ENCODE assay signal across 2 cellular contexts in the genomic region with DNA sequence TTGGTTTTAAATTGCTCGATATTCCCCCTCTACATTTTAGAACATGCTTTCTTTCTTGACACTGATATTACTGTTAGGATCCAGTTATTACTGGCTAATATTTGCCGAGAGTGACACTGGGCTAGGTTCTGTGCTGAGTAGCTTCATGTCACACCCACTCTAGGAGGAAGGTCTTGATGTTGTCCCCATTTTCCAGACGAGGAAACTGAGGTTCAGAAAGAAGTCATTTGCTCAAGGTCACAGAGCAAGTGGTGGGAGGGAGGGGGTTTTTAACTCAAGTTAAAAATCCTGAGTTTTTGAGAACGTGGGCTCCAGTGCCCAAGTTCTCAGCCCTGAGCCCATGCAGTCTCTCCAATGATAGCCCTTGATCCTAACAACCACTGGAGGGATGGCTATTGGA.
TF ChIP-seq lines count a peak whose summit lies in the region.

No MANE protein-coding gene starts in this region.

TF ChIP-seq in IMR-90, 13 proteins besides CTCF, POLR2A, EP300 and RAD21:
- no peak for TF ChIP-seq USF2 (IDR thresholded peaks at IDR 0.05; ENCODE audit: low read depth, low read length)
- no peak for TF ChIP-seq SMC3 (IDR thresholded peaks at IDR 0.05; ENCODE audit: low read depth, low read length)
- TF ChIP-seq CHD1 (IDR thresholded peaks at IDR 0.05; ENCODE audit: low read depth, low read length) = no peak
- no peak for TF ChIP-seq MAZ (IDR thresholded peaks at IDR 0.05; ENCODE audit: borderline replicate concordance, low read depth, low read length)
- no peak for TF ChIP-seq BHLHE40 (IDR thresholded peaks at IDR 0.05; ENCODE audit: low read depth, low read length)
- no peak for TF ChIP-seq NFE2L2 (IDR thresholded peaks at IDR 0.05; ENCODE audit: low read depth, low read length)
- TF ChIP-seq RCOR1 (IDR thresholded peaks at IDR 0.05; ENCODE audit: insufficient replicate concordance, low read length) = no peak
- TF ChIP-seq FOS (IDR thresholded peaks at IDR 0.05; ENCODE audit: low read depth, low read length) = no peak
- no peak for TF ChIP-seq MAFK (IDR thresholded peaks at IDR 0.05; ENCODE audit: low read depth, low read length)
- no peak for TF ChIP-seq MXI1 (IDR thresholded peaks at IDR 0.05; ENCODE audit: borderline replicate concordance, low read depth, low read length)
- TF ChIP-seq RFX5 (IDR thresholded peaks at IDR 0.05; ENCODE audit: low read depth, low read length) = no peak
- no peak for TF ChIP-seq CEBPB (IDR thresholded peaks at IDR 0.05; ENCODE audit: low read depth, low read length)

TF ChIP-seq in HepG2, 621 proteins besides CTCF, POLR2A, EP300 and RAD21:
- TF ChIP-seq MTF1 (CRISPR knock-in tag; IDR thresholded peaks at IDR 0.05) = no peak
- TF ChIP-seq ZMYM3 (CRISPR knock-in tag; IDR thresholded peaks at IDR 0.05) = peak; percentile 87
- TF ChIP-seq, protein P1, sequence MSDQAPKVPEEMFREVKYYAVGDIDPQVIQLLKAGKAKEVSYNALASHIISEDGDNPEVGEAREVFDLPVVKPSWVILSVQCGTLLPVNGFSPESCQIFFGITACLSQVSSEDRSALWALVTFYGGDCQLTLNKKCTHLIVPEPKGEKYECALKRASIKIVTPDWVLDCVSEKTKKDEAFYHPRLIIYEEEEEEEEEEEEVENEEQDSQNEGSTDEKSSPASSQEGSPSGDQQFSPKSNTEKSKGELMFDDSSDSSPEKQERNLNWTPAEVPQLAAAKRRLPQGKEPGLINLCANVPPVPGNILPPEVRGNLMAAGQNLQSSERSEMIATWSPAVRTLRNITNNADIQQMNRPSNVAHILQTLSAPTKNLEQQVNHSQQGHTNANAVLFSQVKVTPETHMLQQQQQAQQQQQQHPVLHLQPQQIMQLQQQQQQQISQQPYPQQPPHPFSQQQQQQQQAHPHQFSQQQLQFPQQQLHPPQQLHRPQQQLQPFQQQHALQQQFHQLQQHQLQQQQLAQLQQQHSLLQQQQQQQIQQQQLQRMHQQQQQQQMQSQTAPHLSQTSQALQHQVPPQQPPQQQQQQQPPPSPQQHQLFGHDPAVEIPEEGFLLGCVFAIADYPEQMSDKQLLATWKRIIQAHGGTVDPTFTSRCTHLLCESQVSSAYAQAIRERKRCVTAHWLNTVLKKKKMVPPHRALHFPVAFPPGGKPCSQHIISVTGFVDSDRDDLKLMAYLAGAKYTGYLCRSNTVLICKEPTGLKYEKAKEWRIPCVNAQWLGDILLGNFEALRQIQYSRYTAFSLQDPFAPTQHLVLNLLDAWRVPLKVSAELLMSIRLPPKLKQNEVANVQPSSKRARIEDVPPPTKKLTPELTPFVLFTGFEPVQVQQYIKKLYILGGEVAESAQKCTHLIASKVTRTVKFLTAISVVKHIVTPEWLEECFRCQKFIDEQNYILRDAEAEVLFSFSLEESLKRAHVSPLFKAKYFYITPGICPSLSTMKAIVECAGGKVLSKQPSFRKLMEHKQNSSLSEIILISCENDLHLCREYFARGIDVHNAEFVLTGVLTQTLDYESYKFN (CRISPR knock-in tag; conservative IDR thresholded peaks at IDR 0.05) = no peak
- TF ChIP-seq U2AF1 (optimal IDR thresholded peaks at IDR 0.05; ENCODE audit: low read depth, low read length) = no peak
- no peak for TF ChIP-seq PTBP1 (IDR thresholded peaks at IDR 0.05; ENCODE audit: low read depth, low read length, poor library complexity, severe bottlenecking)
- TF ChIP-seq CHD4 (IDR thresholded peaks at IDR 0.05; ENCODE audit: borderline replicate concordance, low read length) = peak; percentile 75
- TF ChIP-seq ZNF660 (CRISPR knock-in tag; IDR thresholded peaks at IDR 0.05; ENCODE audit: borderline replicate concordance, low read depth) = no peak
- TF ChIP-seq ZNF629 (CRISPR knock-in tag; conservative IDR thresholded peaks at IDR 0.05) = peak; percentile 95
- TF ChIP-seq NFE2L2 (IDR thresholded peaks at IDR 0.05; ENCODE audit: low read length) = no peak
- 0 out of 2 replicates have a peak, but pooled peaks have one; percentile 64 for TF ChIP-seq KDM1A (CRISPR knock-in tag; IDR thresholded peaks at IDR 0.05)
- no peak for TF ChIP-seq HHEX (CRISPR knock-in tag; IDR thresholded peaks at IDR 0.05)
- no peak for TF ChIP-seq NPAS2 (CRISPR knock-in tag; IDR thresholded peaks at IDR 0.05; ENCODE audit: borderline replicate concordance)
- no peak for TF ChIP-seq RFXAP (CRISPR knock-in tag; IDR thresholded peaks at IDR 0.05; ENCODE audit: borderline replicate concordance)
TF ChIP-seq in HepG2: peak in this region for 4.
